Comparison of ENCODE assay signal across 1 cellular context in genomic region chr1:2543543-2544092, GRCh38.
A peak's percentile ranks its signal among the peaks of the same experiment; 100 is the strongest.
TF ChIP-seq lines count a peak whose summit lies in the region.

No MANE protein-coding gene starts in this region.

TF ChIP-seq in HepG2, 621 proteins besides CTCF, POLR2A, EP300 and RAD21 (continues in another document):
- TF ChIP-seq MXI1 (IDR thresholded peaks at IDR 0.05; ENCODE audit: borderline replicate concordance, low read depth, low read length) (no peak), ZNF703 (CRISPR knock-in tag; IDR thresholded peaks at IDR 0.05; ENCODE audit: borderline replicate concordance) (no peak), ZFX (CRISPR knock-in tag; IDR thresholded peaks at IDR 0.05; ENCODE audit: low read depth) (peak; percentile 58), ONECUT2 (CRISPR knock-in tag; IDR thresholded peaks at IDR 0.05) (no peak), BRCA1 (CRISPR knock-in tag; IDR thresholded peaks at IDR 0.05) (no peak), ZNF83 (CRISPR knock-in tag; IDR thresholded peaks at IDR 0.05; ENCODE audit: borderline replicate concordance) (no peak; the same call in 1 of the 2 replicates), ZNF414 (CRISPR knock-in tag; IDR thresholded peaks at IDR 0.05) (no peak), ATF4 (CRISPR knock-in tag; IDR thresholded peaks at IDR 0.05) (no peak), ZNF343 (CRISPR knock-in tag; IDR thresholded peaks at IDR 0.05) (0 out of 2 replicates have a peak, but pooled peaks have one; percentile 61), ZBTB14 (CRISPR knock-in tag; IDR thresholded peaks at IDR 0.05) (no peak), PHF8 (CRISPR knock-in tag; IDR thresholded peaks at IDR 0.05) (0 out of 2 replicates have a peak, but pooled peaks have one; percentile 47), ZBTB46 (CRISPR knock-in tag; IDR thresholded peaks at IDR 0.05; ENCODE audit: borderline replicate concordance) (0 out of 2 replicates have a peak, but pooled peaks have one; percentile 69), ZNF782 (CRISPR knock-in tag; IDR thresholded peaks at IDR 0.05; ENCODE audit: borderline replicate concordance) (0 out of 2 replicates have a peak, but pooled peaks have one; percentile 49), TBP (CRISPR knock-in tag; IDR thresholded peaks at IDR 0.05) (no peak), KLF6 (CRISPR knock-in tag; IDR thresholded peaks at IDR 0.05) (no peak), ZBTB21 (CRISPR knock-in tag; IDR thresholded peaks at IDR 0.05) (no peak), KDM5B (CRISPR knock-in tag; IDR thresholded peaks at IDR 0.05; ENCODE audit: borderline replicate concordance) (0 out of 2 replicates have a peak, but pooled peaks have one; percentile 40), ZNF274 (CRISPR knock-in tag; IDR thresholded peaks at IDR 0.05) (0 out of 2 replicates have a peak, but pooled peaks have one; percentile 57), ZNF788 (CRISPR knock-in tag; IDR thresholded peaks at IDR 0.05; ENCODE audit: borderline replicate concordance) (0 out of 2 replicates have a peak, but pooled peaks have one; percentile 62), SP2 (CRISPR knock-in tag; IDR thresholded peaks at IDR 0.05) (no peak), SP140L (CRISPR knock-in tag; IDR thresholded peaks at IDR 0.05; ENCODE audit: borderline replicate concordance) (no peak), PTBP1 (IDR thresholded peaks at IDR 0.05; ENCODE audit: low read depth, low read length, poor library complexity, severe bottlenecking) (peak; percentile 11), STAG1 (CRISPR knock-in tag; IDR thresholded peaks at IDR 0.05) (peak; percentile 20; the same call in 1 of the 2 replicates), HNF1A (IDR thresholded peaks at IDR 0.05; ENCODE audit: low read depth) (no peak), HNF1A (CRISPR knock-in tag; IDR thresholded peaks at IDR 0.05; ENCODE audit: borderline replicate concordance) (peak; percentile 49; the same call in 1 of the 2 replicates), KDM2A (CRISPR knock-in tag; IDR thresholded peaks at IDR 0.05; ENCODE audit: borderline replicate concordance, low read depth) (peak; percentile 47; the same call in 1 of the 2 replicates), DDIT3 (CRISPR knock-in tag; IDR thresholded peaks at IDR 0.05) (no peak), ZNF598 (CRISPR knock-in tag; IDR thresholded peaks at IDR 0.05; ENCODE audit: borderline replicate concordance) (no peak), ATRX (CRISPR knock-in tag; IDR thresholded peaks at IDR 0.05; ENCODE audit: borderline replicate concordance) (no peak), DR1 (CRISPR knock-in tag; IDR thresholded peaks at IDR 0.05) (no peak), JARID2 (CRISPR knock-in tag; IDR thresholded peaks at IDR 0.05; ENCODE audit: insufficient replicate concordance) (no peak), RBAK (CRISPR knock-in tag; IDR thresholded peaks at IDR 0.05) (no peak), JUNB (CRISPR knock-in tag; IDR thresholded peaks at IDR 0.05; ENCODE audit: borderline replicate concordance) (no peak)
- TF ChIP-seq, protein P1, sequence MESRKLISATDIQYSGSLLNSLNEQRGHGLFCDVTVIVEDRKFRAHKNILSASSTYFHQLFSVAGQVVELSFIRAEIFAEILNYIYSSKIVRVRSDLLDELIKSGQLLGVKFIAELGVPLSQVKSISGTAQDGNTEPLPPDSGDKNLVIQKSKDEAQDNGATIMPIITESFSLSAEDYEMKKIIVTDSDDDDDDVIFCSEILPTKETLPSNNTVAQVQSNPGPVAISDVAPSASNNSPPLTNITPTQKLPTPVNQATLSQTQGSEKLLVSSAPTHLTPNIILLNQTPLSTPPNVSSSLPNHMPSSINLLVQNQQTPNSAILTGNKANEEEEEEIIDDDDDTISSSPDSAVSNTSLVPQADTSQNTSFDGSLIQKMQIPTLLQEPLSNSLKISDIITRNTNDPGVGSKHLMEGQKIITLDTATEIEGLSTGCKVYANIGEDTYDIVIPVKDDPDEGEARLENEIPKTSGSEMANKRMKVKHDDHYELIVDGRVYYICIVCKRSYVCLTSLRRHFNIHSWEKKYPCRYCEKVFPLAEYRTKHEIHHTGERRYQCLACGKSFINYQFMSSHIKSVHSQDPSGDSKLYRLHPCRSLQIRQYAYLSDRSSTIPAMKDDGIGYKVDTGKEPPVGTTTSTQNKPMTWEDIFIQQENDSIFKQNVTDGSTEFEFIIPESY (CRISPR knock-in tag; IDR thresholded peaks at IDR 0.05): peak; percentile 8; the same call in 1 of the 2 replicates
- TF ChIP-seq, protein P2, sequence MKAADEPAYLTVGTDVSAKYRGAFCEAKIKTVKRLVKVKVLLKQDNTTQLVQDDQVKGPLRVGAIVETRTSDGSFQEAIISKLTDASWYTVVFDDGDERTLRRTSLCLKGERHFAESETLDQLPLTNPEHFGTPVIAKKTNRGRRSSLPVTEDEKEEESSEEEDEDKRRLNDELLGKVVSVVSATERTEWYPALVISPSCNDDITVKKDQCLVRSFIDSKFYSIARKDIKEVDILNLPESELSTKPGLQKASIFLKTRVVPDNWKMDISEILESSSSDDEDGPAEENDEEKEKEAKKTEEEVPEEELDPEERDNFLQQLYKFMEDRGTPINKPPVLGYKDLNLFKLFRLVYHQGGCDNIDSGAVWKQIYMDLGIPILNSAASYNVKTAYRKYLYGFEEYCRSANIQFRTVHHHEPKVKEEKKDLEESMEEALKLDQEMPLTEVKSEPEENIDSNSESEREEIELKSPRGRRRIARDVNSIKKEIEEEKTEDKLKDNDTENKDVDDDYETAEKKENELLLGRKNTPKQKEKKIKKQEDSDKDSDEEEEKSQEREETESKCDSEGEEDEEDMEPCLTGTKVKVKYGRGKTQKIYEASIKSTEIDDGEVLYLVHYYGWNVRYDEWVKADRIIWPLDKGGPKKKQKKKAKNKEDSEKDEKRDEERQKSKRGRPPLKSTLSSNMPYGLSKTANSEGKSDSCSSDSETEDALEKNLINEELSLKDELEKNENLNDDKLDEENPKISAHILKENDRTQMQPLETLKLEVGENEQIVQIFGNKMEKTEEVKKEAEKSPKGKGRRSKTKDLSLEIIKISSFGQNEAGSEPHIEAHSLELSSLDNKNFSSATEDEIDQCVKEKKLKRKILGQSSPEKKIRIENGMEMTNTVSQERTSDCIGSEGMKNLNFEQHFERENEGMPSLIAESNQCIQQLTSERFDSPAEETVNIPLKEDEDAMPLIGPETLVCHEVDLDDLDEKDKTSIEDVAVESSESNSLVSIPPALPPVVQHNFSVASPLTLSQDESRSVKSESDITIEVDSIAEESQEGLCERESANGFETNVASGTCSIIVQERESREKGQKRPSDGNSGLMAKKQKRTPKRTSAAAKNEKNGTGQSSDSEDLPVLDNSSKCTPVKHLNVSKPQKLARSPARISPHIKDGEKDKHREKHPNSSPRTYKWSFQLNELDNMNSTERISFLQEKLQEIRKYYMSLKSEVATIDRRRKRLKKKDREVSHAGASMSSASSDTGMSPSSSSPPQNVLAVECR (CRISPR knock-in tag; IDR thresholded peaks at IDR 0.05; ENCODE audit: borderline replicate concordance): peak; percentile 29; the same call in 1 of the 2 replicates
- TF ChIP-seq, protein P3, sequence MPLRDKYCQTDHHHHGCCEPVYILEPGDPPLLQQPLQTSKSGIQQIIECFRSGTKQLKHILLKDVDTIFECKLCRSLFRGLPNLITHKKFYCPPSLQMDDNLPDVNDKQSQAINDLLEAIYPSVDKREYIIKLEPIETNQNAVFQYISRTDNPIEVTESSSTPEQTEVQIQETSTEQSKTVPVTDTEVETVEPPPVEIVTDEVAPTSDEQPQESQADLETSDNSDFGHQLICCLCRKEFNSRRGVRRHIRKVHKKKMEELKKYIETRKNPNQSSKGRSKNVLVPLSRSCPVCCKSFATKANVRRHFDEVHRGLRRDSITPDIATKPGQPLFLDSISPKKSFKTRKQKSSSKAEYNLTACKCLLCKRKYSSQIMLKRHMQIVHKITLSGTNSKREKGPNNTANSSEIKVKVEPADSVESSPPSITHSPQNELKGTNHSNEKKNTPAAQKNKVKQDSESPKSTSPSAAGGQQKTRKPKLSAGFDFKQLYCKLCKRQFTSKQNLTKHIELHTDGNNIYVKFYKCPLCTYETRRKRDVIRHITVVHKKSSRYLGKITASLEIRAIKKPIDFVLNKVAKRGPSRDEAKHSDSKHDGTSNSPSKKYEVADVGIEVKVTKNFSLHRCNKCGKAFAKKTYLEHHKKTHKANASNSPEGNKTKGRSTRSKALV (CRISPR knock-in tag; IDR thresholded peaks at IDR 0.05): no peak
